In genomic region chr16:20469930-20470329, GRCh38 we compare ENCODE assay signal across 5 cellular contexts. TPM values are rescaled to one million over a fixed set of nuclear protein-coding genes. Genes with fewer than 3 reads are reported as not detected.
"Had no signal": no experiment of that assay in that cellular context is flagged by ENCODE, and none has a peak within 500 bp of the region (broad histone marks: within the 10 kb centered on the region; RNA-seq: fewer than 3 reads in every experiment).

No MANE protein-coding gene starts in this region.

RNA-seq across cellular contexts. Expression of gene ACSM2A, which starts 18.6 kb away (rescaled TPM):
- total RNA-seq: M059J, PC-3, Peyer's patch, Right ventricle myocardium superior, SJSA1 had no signal
